ENCODE assay signal across 13 cellular contexts in genomic region chr10:7610651-7611389, GRCh38. TPM values are rescaled to one million over a fixed set of nuclear protein-coding genes. Genes with fewer than 3 reads are reported as not detected.
DNase-seq lines count a peak whose midpoint lies in the region; ATAC-seq, FAIRE-seq and TF ChIP-seq lines count a peak whose summit lies in the region.
"Had no signal": no experiment of that assay in that cellular context is flagged by ENCODE, and none has a peak within 500 bp of the region (broad histone marks: within the 10 kb centered on the region; RNA-seq: fewer than 3 reads in every experiment).

No MANE protein-coding gene starts in this region.

- H3K4me3 ChIP-seq in SK-N-SH (ENCODE audit: low read depth in 2 of 2, low read length in 1 of 2): no peak overlapping the region
- H3K4me3 ChIP-seq in fibroblast of villous mesenchyme (ENCODE audit: low read depth, low read length): no peak overlapping the region
- no peak overlapping the region for H3K4me3 ChIP-seq in psoas muscle
- H3K4me3 ChIP-seq in kidney (ENCODE audit: low read length in 2 of 2): no peak overlapping the region

- H3F3A ChIP-seq in SK-N-SH (replicated peaks; ENCODE audit: insufficient read depth): no peaks in the 10 kb centered on the region

- POLR2A ChIA-PET in SK-N-SH (lab: Yijun Ruan, JAX) (interaction anchor here (0.7 kb wide), 1 partner anchor 286 kb away, joined by 3 read pairs; no protein-coding TSS in a partner anchor), T-cell (lab: Charles Lee) (interaction anchor here in 1 of 2 donors (0.6 kb wide), 1 partner anchor 1086 kb away, joined by 3 read pairs; no protein-coding TSS in a partner anchor)

- no peaks in the 10 kb centered on the region for H3K36me3 Mint-ChIP-seq in T-cell
- H3K36me3 Mint-ChIP-seq: activated CD4-positive, alpha-beta memory T cell treated with anti-CD3 and anti-CD28 coated beads for 36 hours; activated naive CD4-positive, alpha-beta T cell treated with anti-CD3 and anti-CD28 coated beads, Interleukin-2, amount 50 U/mL, for 24 hours had no signal

- CTCF ChIA-PET in SK-N-SH (lab: Yijun Ruan, JAX) (interaction anchor here (1.3 kb wide), 1 partner anchor 85 kb away, joined by 5 read pairs; no protein-coding TSS in a partner anchor), T-cell (lab: Charles Lee) (interaction anchor here (0.5 to 0.8 kb wide), 2 partner anchors 25 to 946 kb away, joined by 5 to 6 read pairs; no protein-coding TSS in a partner anchor)

- H3K9me2 ChIP-seq in SK-N-SH: no peaks in the 10 kb centered on the region

- H3K27ac ChIP-seq in SK-N-SH (ENCODE audit: low read depth in 2 of 2, low read length in 1 of 2): no peak overlapping the region
- H3K27ac ChIP-seq in psoas muscle: no peak overlapping the region
- H3K27ac ChIP-seq in kidney (ENCODE audit: low read depth in 2 of 2, low read length in 2 of 2): no peak overlapping the region

- peaks cover 0 to 4% of the 10 kb centered on the region in 2 donors for H3K27me3 Mint-ChIP-seq in T-cell
- H3K27me3 Mint-ChIP-seq: activated naive CD4-positive, alpha-beta T cell treated with anti-CD3 and anti-CD28 coated beads, Interleukin-2, amount 50 U/mL, for 24 hours had no signal

- no peak overlapping the region for H3K4me3 Mint-ChIP-seq in T-cell
- H3K4me3 Mint-ChIP-seq: activated CD4-positive, alpha-beta memory T cell treated with anti-CD3 and anti-CD28 coated beads for 36 hours; activated naive CD4-positive, alpha-beta T cell treated with anti-CD3 and anti-CD28 coated beads, Interleukin-2, amount 50 U/mL, for 24 hours had no signal

- no peak overlapping the region for H3K4me2 ChIP-seq in SK-N-SH

- H3K27me3 ChIP-seq in SK-N-SH (ENCODE audit: insufficient read depth) (no peaks in the 10 kb centered on the region), psoas muscle (ENCODE audit: insufficient read depth in 3 of 3, low read length in 2 of 3) (no peaks in the 10 kb centered on the region)

- no peak overlapping the region for H3K9ac ChIP-seq in SK-N-SH
- no peak overlapping the region for H3K9ac ChIP-seq in kidney (ENCODE audit: low read length in 2 of 2)

- no peaks in the 10 kb centered on the region for H4K20me1 ChIP-seq in SK-N-SH (ENCODE audit: insufficient read depth)

- 49% methylated on average over 7 of the region's 7 CpGs for WGBS in SK-N-SH (ENCODE audit: low lambda C conversion rate)
- WGBS in psoas muscle, 3 donors: 33 to 40% (median 37%) methylated on average over 7 of the region's 7 CpGs

- TF ChIP-seq RAD21 in SK-N-SH (IDR thresholded peaks at IDR 0.05; ENCODE audit: low read length): no peak

- H3K36me3 ChIP-seq in SK-N-SH (replicated peaks in 1 of 2; ENCODE audit: control insufficient read depth in 1 of 2, insufficient read depth in 2 of 2, low read length in 1 of 2) (no peaks in the 10 kb centered on the region), psoas muscle (ENCODE audit: insufficient read depth in 1 of 2, low read depth in 1 of 2) (no peaks in the 10 kb centered on the region), kidney (ENCODE audit: control insufficient read depth in 1 of 2, insufficient read depth in 2 of 2, low read length in 2 of 2) (no peaks in the 10 kb centered on the region)

- no peaks in the 10 kb centered on the region for H3K9me3 Mint-ChIP-seq in T-cell
- H3K9me3 Mint-ChIP-seq: activated CD4-positive, alpha-beta memory T cell treated with anti-CD3 and anti-CD28 coated beads for 36 hours; activated naive CD4-positive, alpha-beta T cell treated with anti-CD3 and anti-CD28 coated beads, Interleukin-2, amount 50 U/mL, for 24 hours had no signal

- no peak overlapping the region for H2AFZ ChIP-seq in SK-N-SH (ENCODE audit: low read depth)

- TF ChIP-seq EP300 in SK-N-SH (IDR thresholded peaks at IDR 0.05; ENCODE audit: borderline replicate concordance in 1 of 2, low read depth in 1 of 2, low read length in 1 of 2): no peak

- no peak for FAIRE-seq in kidney (lab: Jason Lieb, UNC)

- H3K9me3 ChIP-seq in SK-N-SH (no peaks in the 10 kb centered on the region), psoas muscle (no peaks in the 10 kb centered on the region), kidney (ENCODE audit: control insufficient read depth in 1 of 2, low read length in 2 of 2) (no peaks in the 10 kb centered on the region)

- no peak overlapping the region for H3K27ac Mint-ChIP-seq in T-cell
- H3K27ac Mint-ChIP-seq: activated CD4-positive, alpha-beta memory T cell treated with anti-CD3 and anti-CD28 coated beads for 36 hours; activated naive CD4-positive, alpha-beta T cell treated with anti-CD3 and anti-CD28 coated beads, Interleukin-2, amount 50 U/mL, for 24 hours had no signal

- DNase-seq in EL (peak; percentile 51), SK-N-SH (no peak), fibroblast of villous mesenchyme (ENCODE audit: low read depth) (peak; percentile 56), psoas muscle (peak; percentile 70 to 80), NCI-H1048 (lab: John Stamatoyannopoulos, UW) (no peak), kidney (no peak), T-cell (no peak)
- DNase-seq: activated CD4-positive, alpha-beta memory T cell treated with anti-CD3 and anti-CD28 coated beads for 36 hours; COR-L47; NCI-H2227 treated with DMSO at 0.1 percent for 48 hours had no signal

- TF ChIP-seq CTCF in SK-N-SH (IDR thresholded peaks at IDR 0.05): no peak
- no peak for TF ChIP-seq CTCF in fibroblast of villous mesenchyme (IDR thresholded peaks at IDR 0.05; ENCODE audit: insufficient read depth, low read depth, low read length)
- no peak for TF ChIP-seq CTCF in psoas muscle (IDR thresholded peaks at IDR 0.05)
- TF ChIP-seq CTCF in kidney (IDR thresholded peaks at IDR 0.05; ENCODE audit: borderline replicate concordance, extremely low read depth, insufficient read depth): no peak

- ATAC-seq in psoas muscle (peak; percentile 67 to 88 (median 78)), HG02571 (IDR thresholded peaks at IDR 0.05; ENCODE audit: unreplicated experiment) (no peak), T-cell (replicated peaks in 1 of 4) (no peak)
- ATAC-seq: left lobe of liver had no signal

- H3K79me2 ChIP-seq in SK-N-SH (ENCODE audit: insufficient read depth): no peaks in the 10 kb centered on the region

- H3K4me1 Mint-ChIP-seq in T-cell: no peaks in the 10 kb centered on the region
- H3K4me1 Mint-ChIP-seq: activated naive CD4-positive, alpha-beta T cell treated with anti-CD3 and anti-CD28 coated beads, Interleukin-2, amount 50 U/mL, for 24 hours had no signal

- H3K4me1 ChIP-seq in SK-N-SH (ENCODE audit: control insufficient read depth in 1 of 2, insufficient read depth in 2 of 2, low read depth in 1 of 2, low read length in 1 of 2) (no peaks in the 10 kb centered on the region; a peak in 2 of 4 replicates), psoas muscle (peaks cover 5% of the 10 kb centered on the region), kidney (ENCODE audit: control insufficient read depth in 1 of 2, insufficient read depth in 1 of 2, low read depth in 1 of 2, low read length in 2 of 2) (no peaks in the 10 kb centered on the region)

- intact Hi-C loops in psoas muscle (cut with DNase I) (no loop called here), kidney (cut with DNase I) (no loop called here)

TF ChIP-seq in SK-N-SH, 30 proteins besides CTCF, POLR2A, EP300 and RAD21:
- TF ChIP-seq IRF3 (IDR thresholded peaks at IDR 0.05; ENCODE audit: low read depth, low read length) (no peak), USF2 (IDR thresholded peaks at IDR 0.05; ENCODE audit: borderline replicate concordance, low read depth, low read length) (no peak), PBX3 (IDR thresholded peaks at IDR 0.05) (peak; percentile 58; the same call in 1 of the 2 replicates), TCF12 (IDR thresholded peaks at IDR 0.05) (peak; percentile 25; the same call in 1 of the 2 replicates), JUND (IDR thresholded peaks at IDR 0.05) (no peak), FOXM1 (IDR thresholded peaks at IDR 0.05; ENCODE audit: low read depth) (no peak), NFIC (IDR thresholded peaks at IDR 0.05; ENCODE audit: borderline replicate concordance) (no peak)

RNA-seq across cellular contexts. Expression of gene ITIH5, which starts 55.9 kb away (rescaled TPM):
- polyA plus RNA-seq in SK-N-SH (2012; rRNA removed): 0.05 and 0.07 TPM in 2 replicates
- polyA plus RNA-seq in SK-N-SH (2012; cell fraction: cytosol; rRNA removed): 0.01 TPM in 2 replicates
- 0.05 and 0.07 TPM in 2 replicates for polyA plus RNA-seq in SK-N-SH (2012; cell fraction: nucleus; rRNA removed)
- total RNA-seq in fibroblast of villous mesenchyme: under 0.01 and 0.43 TPM in 2 replicates
- 10 to 100 TPM in 2 of 4 donors, 1 to 10 TPM in 2; 2.9 to 13.0 (median 7.4) TPM for total RNA-seq in psoas muscle
- 1 to 10 TPM; 1.3 to 2.3 (median 1.9) TPM for polyA plus RNA-seq in psoas muscle
- 13.1 TPM for total RNA-seq in kidney
- polyA plus RNA-seq in kidney (ENCODE audit: insufficient read depth, low read depth, low replicate concordance): 23.3 TPM
- total RNA-seq in T-cell: under 1 TPM in 2 of 5 donors, not detected in 3; 0.13 to 0.22 TPM
- total RNA-seq: activated CD4-positive, alpha-beta memory T cell treated with anti-CD3 and anti-CD28 coated beads for 36 hours had no signal

Comparison
In these comparisons a context has a peak if more than half of its experiments do, and no peak if none do; other contexts are left out.
1. DNase-seq: peak in EL (single experiment), fibroblast of villous mesenchyme (single experiment) and psoas muscle (2 of 2); none in SK-N-SH (single experiment), NCI-H1048 (single experiment), kidney (single experiment) and T-cell (0 of 34).
2. ATAC-seq: peak in psoas muscle (4 of 4); none in HG02571 (single experiment) and T-cell (0 of 4).